In genomic region chr15:61681038-61681418, GRCh38 we compare ENCODE assay signal across 1 cellular context.
TF ChIP-seq lines count a peak whose summit lies in the region.

No MANE protein-coding gene starts in this region.

TF ChIP-seq in WTC11, 78 proteins besides CTCF, POLR2A, EP300 and RAD21 (continued from another document):
- TF ChIP-seq AFF4 (CRISPR knock-in tag; IDR thresholded peaks at IDR 0.05; ENCODE audit: borderline replicate concordance) (no peak), AR (CRISPR knock-in tag; IDR thresholded peaks at IDR 0.05) (no peak), SMAD4 (CRISPR knock-in tag; IDR thresholded peaks at IDR 0.05) (no peak), JAZF1 (CRISPR knock-in tag; IDR thresholded peaks at IDR 0.05) (no peak), ZNF121 (CRISPR knock-in tag; IDR thresholded peaks at IDR 0.05) (no peak), CDX4 (CRISPR knock-in tag; IDR thresholded peaks at IDR 0.05; ENCODE audit: borderline replicate concordance) (no peak), ZNF232 (CRISPR knock-in tag; IDR thresholded peaks at IDR 0.05) (no peak), TEAD4 (CRISPR knock-in tag; IDR thresholded peaks at IDR 0.05) (no peak), ZNF425 (CRISPR knock-in tag; conservative IDR thresholded peaks at IDR 0.05) (no peak), ZNF281 (CRISPR knock-in tag; IDR thresholded peaks at IDR 0.05) (no peak), PRRX2 (CRISPR knock-in tag; IDR thresholded peaks at IDR 0.05) (no peak)
